Comparison of ENCODE assay signal across 15 cellular contexts in the genomic region with DNA sequence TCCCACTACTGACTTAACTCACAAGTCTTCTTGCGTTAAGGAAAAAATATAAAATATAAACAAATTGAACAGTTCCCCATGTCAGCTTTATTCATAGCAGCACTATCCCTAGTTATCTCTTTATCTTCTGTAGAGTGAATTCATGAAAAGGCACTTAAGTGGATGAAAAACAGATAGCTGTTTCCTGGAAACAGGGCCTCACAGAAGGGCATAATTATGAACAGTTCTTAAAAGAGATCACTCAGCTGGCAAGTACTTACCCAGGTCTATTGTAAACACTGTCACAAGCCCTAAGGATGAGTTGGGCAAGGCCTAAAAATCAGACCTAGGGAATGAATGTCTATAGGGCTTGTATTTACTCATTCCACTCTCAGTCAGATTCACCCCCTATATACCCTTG. TPM values are rescaled to one million over a fixed set of nuclear protein-coding genes. Genes with fewer than 3 reads are reported as not detected.
DNase-seq lines count a peak whose midpoint lies in the region; ATAC-seq, FAIRE-seq and TF ChIP-seq lines count a peak whose summit lies in the region.
"Had no signal": no experiment of that assay in that cellular context is flagged by ENCODE, and none has a peak within 500 bp of the region (broad histone marks: within the 10 kb centered on the region; RNA-seq: fewer than 3 reads in every experiment).

No MANE protein-coding gene starts in this region.

- dilution Hi-C loops in keratinocyte (cut with MboI; ENCODE audit: extremely low pct_ligation_motif_present, low sequenced_read_pairs) = no loop called here

- no peaks in the 10 kb centered on the region for H3K9me3 ChIP-seq in SK-N-SH
- H3K9me3 ChIP-seq in keratinocyte (ENCODE audit: control insufficient read depth, low read depth, low read length) = peaks cover 2% of the 10 kb centered on the region
- H3K9me3 ChIP-seq in adrenal gland (replicated peaks in 1 of 3) = no peaks in the 10 kb centered on the region
- H3K9me3 ChIP-seq: mucosa of descending colon had no signal

- no peak for TF ChIP-seq CTCF in SK-N-SH (IDR thresholded peaks at IDR 0.05)
- no peak for TF ChIP-seq CTCF in keratinocyte (optimal IDR thresholded peaks at IDR 0.05 in 1 of 3, IDR thresholded peaks at IDR 0.05 in 1 of 3, conservative IDR thresholded peaks at IDR 0.05 in 1 of 3; ENCODE audit: extremely low read depth in 1 of 3, insufficient read depth in 2 of 3, low read length in 3 of 3)
- no peak for TF ChIP-seq CTCF in adrenal gland (IDR thresholded peaks at IDR 0.05)

- CTCF ChIA-PET in SK-N-SH (lab: Yijun Ruan, JAX) = interaction anchor here (0.8 to 1.9 kb wide), 2 partner anchors 8 to 134 kb away, joined by 4 to 5 read pairs; no protein-coding TSS in a partner anchor

- POLR2A ChIA-PET in SK-N-SH (lab: Yijun Ruan, JAX) = no interaction called here

- DNase-seq in SIG-M5 treated with dmso at 0.1 percent for 504 hours (lab: John Stamatoyannopoulos, UW; ENCODE audit: unreplicated experiment) = peak; percentile 27
- DNase-seq in SIG-M5 (lab: John Stamatoyannopoulos, UW) = no peak
- DNase-seq in NCI-H2029 treated with DMSO at 0.1 percent for 48 hours (lab: John Stamatoyannopoulos, UW) = peak; percentile 80
- peak; percentile 62 for DNase-seq in SK-N-SH
- DNase-seq in keratinocyte (ENCODE audit: low read depth, low spot score) = no peak
- no peak for DNase-seq in adrenal gland
- DNase-seq: anterior cingulate cortex; dermis blood vessel endothelial cell; mucosa of descending colon; NCI-H146; stimulated activated CD4-positive, alpha-beta T cell treated with anti-CD3 and anti-CD28 coated beads, Interleukin-15, amount 100 ng/mL, for 24 hours had no signal

- H3K9me1 ChIP-seq in keratinocyte (ENCODE audit: control insufficient read depth, extremely low read depth, insufficient read depth, low read length) = peaks cover 2% of the 10 kb centered on the region

- H3K36me3 ChIP-seq in SK-N-SH (replicated peaks in 1 of 2; ENCODE audit: control insufficient read depth in 1 of 2, insufficient read depth in 2 of 2, low read length in 1 of 2) (peaks cover 0 to 8% of the 10 kb centered on the region in 2 experiments), keratinocyte (ENCODE audit: control insufficient read depth in 2 of 2, extremely low read depth in 1 of 2, insufficient read depth in 2 of 2, low read length in 2 of 2) (peaks cover 0 to 9% of the 10 kb centered on the region in 2 experiments), adrenal gland (replicated peaks in 1 of 2) (no peaks in the 10 kb centered on the region)

- H3F3A ChIP-seq in SK-N-SH (replicated peaks; ENCODE audit: insufficient read depth) = peaks cover 30% of the 10 kb centered on the region

- H4K20me1 ChIP-seq in SK-N-SH (ENCODE audit: insufficient read depth) = no peaks in the 10 kb centered on the region
- H4K20me1 ChIP-seq in keratinocyte (ENCODE audit: control insufficient read depth, extremely low read depth, insufficient read depth, low read length) = no peaks in the 10 kb centered on the region

- 22% methylated on average over 1 of the region's 1 CpG for WGBS in SK-N-SH (ENCODE audit: low lambda C conversion rate)
- WGBS in adrenal gland, 4 donors = 82 to 93% (median 89%) methylated on average over 1 of the region's 1 CpG

- H3K79me2 ChIP-seq in SK-N-SH (ENCODE audit: insufficient read depth) = peaks cover 93% of the 10 kb centered on the region
- peaks cover 73% of the 10 kb centered on the region for H3K79me2 ChIP-seq in keratinocyte (ENCODE audit: control insufficient read depth, insufficient read depth, low read length)

- H3K4me1 ChIP-seq in SK-N-SH (ENCODE audit: control insufficient read depth in 1 of 2, insufficient read depth in 2 of 2, low read depth in 1 of 2, low read length in 1 of 2) = peaks cover 17 to 33% of the 10 kb centered on the region in 2 experiments
- H3K4me1 ChIP-seq in keratinocyte (ENCODE audit: control insufficient read depth, extremely low read depth, insufficient read depth, low read length) = peaks cover 28% of the 10 kb centered on the region
- H3K4me1 ChIP-seq in adrenal gland (replicated peaks in 1 of 2) = peaks cover 0 to under 1% of the 10 kb centered on the region in 2 donors

- no peak for FAIRE-seq in keratinocyte (lab: Jason Lieb, UNC)
- FAIRE-seq: A549 had no signal

- H3K4me2 ChIP-seq in SK-N-SH = peak overlapping the region; percentile 48; the same call in 1 of the 2 replicates
- no peak overlapping the region for H3K4me2 ChIP-seq in keratinocyte (ENCODE audit: control insufficient read depth, extremely low read depth, insufficient read depth, low read depth, low read length)
- H3K4me2 ChIP-seq: A549 had no signal

- 0 out of 2 replicates have a peak overlapping the region, but pooled peaks have one; percentile 13 for H3K9ac ChIP-seq in SK-N-SH
- no peak overlapping the region for H3K9ac ChIP-seq in keratinocyte (ENCODE audit: control insufficient read depth, extremely low read depth, insufficient read depth, low read length)
- H3K9ac ChIP-seq: parathyroid adenoma had no signal

- H3K9me2 ChIP-seq in SK-N-SH = no peaks in the 10 kb centered on the region

- H3K27ac ChIP-seq in SK-N-SH (ENCODE audit: low read depth in 2 of 2, low read length in 1 of 2) = peak overlapping the region; percentile 84 to 86; a peak in 3 of 4 replicates
- H3K27ac ChIP-seq in keratinocyte (ENCODE audit: control insufficient read depth, insufficient read depth, low read length) = peak overlapping the region; percentile 49
- no peak overlapping the region for H3K27ac ChIP-seq in adrenal gland
- H3K27ac ChIP-seq: parathyroid adenoma had no signal

- no peak for TF ChIP-seq POLR2A in adrenal gland (IDR thresholded peaks at IDR 0.05)

- H2AFZ ChIP-seq in SK-N-SH (ENCODE audit: low read depth) (no peak overlapping the region), keratinocyte (ENCODE audit: control insufficient read depth, low read length) (no peak overlapping the region)
- H2AFZ ChIP-seq: parathyroid adenoma had no signal

- H3K27me3 ChIP-seq in SK-N-SH (ENCODE audit: insufficient read depth) (no peaks in the 10 kb centered on the region), keratinocyte (ENCODE audit: control insufficient read depth, extremely low read depth, insufficient read depth, low read length) (no peaks in the 10 kb centered on the region), adrenal gland (no peaks in the 10 kb centered on the region)

- peak; percentile 92 to 94 for TF ChIP-seq EP300 in SK-N-SH (IDR thresholded peaks at IDR 0.05; ENCODE audit: borderline replicate concordance in 1 of 2, low read depth in 1 of 2, low read length in 1 of 2)

- H3K4me3 ChIP-seq in SK-N-SH (ENCODE audit: low read depth in 2 of 2, low read length in 1 of 2) = no peak overlapping the region
- no peak overlapping the region for H3K4me3 ChIP-seq in keratinocyte (ENCODE audit: control insufficient read depth in 2 of 3, extremely low read depth in 1 of 3, insufficient read depth in 2 of 3, low read depth in 1 of 3, low read length in 3 of 3)
- H3K4me3 ChIP-seq in adrenal gland = no peak overlapping the region
- H3K4me3 ChIP-seq: A549, mucosa of descending colon had no signal

- no peak for ATAC-seq in GM19023 (IDR thresholded peaks at IDR 0.05; ENCODE audit: unreplicated experiment)
- no peak for ATAC-seq in HG03095 (IDR thresholded peaks at IDR 0.05; ENCODE audit: unreplicated experiment)
- ATAC-seq: mucosa of descending colon had no signal

- TF ChIP-seq RAD21 in SK-N-SH (IDR thresholded peaks at IDR 0.05; ENCODE audit: low read length) = no peak

- intact Hi-C loops in adrenal gland (cut with DNase I) = no loop called here

TF ChIP-seq in SK-N-SH, 30 proteins besides CTCF, POLR2A, EP300 and RAD21 (continues in another document):
- no peak for TF ChIP-seq EZH2phosphoT487 (IDR thresholded peaks at IDR 0.05; ENCODE audit: borderline replicate concordance, low read depth)
- TF ChIP-seq, protein P1, sequence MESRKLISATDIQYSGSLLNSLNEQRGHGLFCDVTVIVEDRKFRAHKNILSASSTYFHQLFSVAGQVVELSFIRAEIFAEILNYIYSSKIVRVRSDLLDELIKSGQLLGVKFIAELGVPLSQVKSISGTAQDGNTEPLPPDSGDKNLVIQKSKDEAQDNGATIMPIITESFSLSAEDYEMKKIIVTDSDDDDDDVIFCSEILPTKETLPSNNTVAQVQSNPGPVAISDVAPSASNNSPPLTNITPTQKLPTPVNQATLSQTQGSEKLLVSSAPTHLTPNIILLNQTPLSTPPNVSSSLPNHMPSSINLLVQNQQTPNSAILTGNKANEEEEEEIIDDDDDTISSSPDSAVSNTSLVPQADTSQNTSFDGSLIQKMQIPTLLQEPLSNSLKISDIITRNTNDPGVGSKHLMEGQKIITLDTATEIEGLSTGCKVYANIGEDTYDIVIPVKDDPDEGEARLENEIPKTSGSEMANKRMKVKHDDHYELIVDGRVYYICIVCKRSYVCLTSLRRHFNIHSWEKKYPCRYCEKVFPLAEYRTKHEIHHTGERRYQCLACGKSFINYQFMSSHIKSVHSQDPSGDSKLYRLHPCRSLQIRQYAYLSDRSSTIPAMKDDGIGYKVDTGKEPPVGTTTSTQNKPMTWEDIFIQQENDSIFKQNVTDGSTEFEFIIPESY (IDR thresholded peaks at IDR 0.05; ENCODE audit: borderline replicate concordance, low read depth) = 0 out of 2 replicates have a peak, but pooled peaks have one; percentile 46
- TF ChIP-seq, protein P2, sequence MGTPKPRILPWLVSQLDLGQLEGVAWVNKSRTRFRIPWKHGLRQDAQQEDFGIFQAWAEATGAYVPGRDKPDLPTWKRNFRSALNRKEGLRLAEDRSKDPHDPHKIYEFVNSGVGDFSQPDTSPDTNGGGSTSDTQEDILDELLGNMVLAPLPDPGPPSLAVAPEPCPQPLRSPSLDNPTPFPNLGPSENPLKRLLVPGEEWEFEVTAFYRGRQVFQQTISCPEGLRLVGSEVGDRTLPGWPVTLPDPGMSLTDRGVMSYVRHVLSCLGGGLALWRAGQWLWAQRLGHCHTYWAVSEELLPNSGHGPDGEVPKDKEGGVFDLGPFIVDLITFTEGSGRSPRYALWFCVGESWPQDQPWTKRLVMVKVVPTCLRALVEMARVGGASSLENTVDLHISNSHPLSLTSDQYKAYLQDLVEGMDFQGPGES (IDR thresholded peaks at IDR 0.05; ENCODE audit: low read depth, low read length) = no peak
- peak; percentile 63; the same call in 1 of the 2 replicates for TF ChIP-seq FOSL2 (IDR thresholded peaks at IDR 0.05; ENCODE audit: borderline replicate concordance, low read depth)

RNA-seq across cellular contexts. Expression of a gene that starts 10.7 kb away (rescaled TPM):
- 12.7 and 15.4 TPM in 2 replicates for polyA plus RNA-seq in SK-N-SH (2012; rRNA removed)
- 13.3 and 14.3 TPM in 2 replicates for polyA plus RNA-seq in SK-N-SH (2012; cell fraction: cytosol; rRNA removed)
- 13.3 and 15.1 TPM in 2 replicates for polyA plus RNA-seq in SK-N-SH (2012; cell fraction: nucleus; rRNA removed)
- polyA plus RNA-seq in keratinocyte = 5.5 to 9.0 TPM (median 8.8 TPM) in 3 replicates
- polyA plus RNA-seq in keratinocyte (2011; ENCODE audit: low read depth) = 0.84 TPM
- 4.5 and 5.8 TPM in 2 replicates for polyA plus RNA-seq in keratinocyte (2011; cell fraction: cytosol; rRNA removed)
- 7.0 and 7.2 TPM in 2 replicates for polyA plus RNA-seq in keratinocyte (2011; cell fraction: nucleus; rRNA removed)
- 3.7 and 7.1 TPM in 2 replicates for polyA plus RNA-seq in keratinocyte (2012; ENCODE audit: low replicate concordance)
- polyA minus RNA-seq in keratinocyte = 10.9 to 13.4 TPM (median 12.3 TPM) in 3 replicates
- polyA minus RNA-seq in keratinocyte (2011; cell fraction: cytosol; rRNA and poly(A)+ RNA removed) = 7.5 TPM
- polyA minus RNA-seq in keratinocyte (2011; cell fraction: nucleus; rRNA and poly(A)+ RNA removed) = 6.9 and 11.7 TPM in 2 replicates
- 10 to 100 TPM in 1 of 8 donors, 1 to 10 TPM in 7; 1.9 to 16.8 (median 5.8) TPM for total RNA-seq in adrenal gland
- 1 to 10 TPM; 1.4 to 6.5 (median 4.0) TPM for polyA plus RNA-seq in adrenal gland

Comparison
In these comparisons a context has a peak if more than half of its experiments do, and no peak if none do; other contexts are left out.
1. DNase-seq: peak in SIG-M5 treated with dmso at 0.1 percent for 504 hours (single experiment), NCI-H2029 treated with DMSO at 0.1 percent for 48 hours (single experiment) and SK-N-SH (single experiment); none in SIG-M5 (single experiment), keratinocyte (single experiment) and adrenal gland (0 of 7).
2. H3K27ac ChIP-seq: peak in SK-N-SH (2 of 2) and keratinocyte (single experiment); none in adrenal gland (0 of 5).